ENCODE assay signal across 13 cellular contexts in the genomic region with DNA sequence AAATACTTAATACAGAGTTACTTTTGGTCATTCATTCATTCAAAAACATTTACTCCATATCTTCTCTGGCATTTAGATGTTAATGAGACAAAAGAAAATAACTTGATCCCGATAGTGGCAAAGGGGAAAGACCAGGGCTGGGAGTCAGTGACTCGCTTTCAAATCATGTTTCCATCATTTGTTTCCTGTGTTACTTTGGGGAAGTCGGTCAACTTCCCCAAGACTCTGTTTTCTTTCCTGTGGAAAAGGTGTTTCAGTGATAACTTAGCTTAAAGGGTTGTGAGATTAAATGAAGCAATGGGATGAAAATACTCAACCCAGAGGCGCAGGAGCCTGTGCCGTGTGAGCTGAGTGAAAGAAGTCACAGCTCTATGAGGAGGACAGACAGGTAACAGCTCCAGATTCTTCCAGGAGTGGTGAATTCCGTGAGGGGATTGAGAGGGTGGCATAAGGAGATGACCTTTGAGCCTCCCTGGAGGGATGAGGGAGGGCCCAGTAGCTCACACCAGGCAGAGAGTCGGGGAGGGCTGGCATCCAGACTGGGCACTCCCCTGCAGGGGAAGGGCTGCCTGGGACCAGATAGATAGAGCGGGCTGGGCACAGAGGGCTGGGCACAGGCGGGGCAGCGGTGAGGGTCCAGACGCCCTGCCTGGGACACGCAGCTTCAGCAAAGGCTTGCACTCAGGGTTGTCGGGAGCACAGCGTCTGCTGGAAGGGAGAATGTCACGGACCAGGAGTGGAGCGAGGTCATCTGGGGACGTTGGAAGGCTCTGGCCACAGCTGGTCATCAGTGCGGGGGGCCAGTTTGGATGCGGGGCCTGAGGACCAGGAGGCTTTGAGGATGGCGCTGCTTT.
DNase-seq lines count a peak whose midpoint lies in the region; ATAC-seq lines count a peak whose summit lies in the region.
"Had no signal": no experiment of that assay in that cellular context is flagged by ENCODE, and none has a peak within 500 bp of the region (broad histone marks: within the 10 kb centered on the region; RNA-seq: fewer than 3 reads in every experiment).

No MANE protein-coding gene starts in this region.

- H3K4me3 ChIP-seq in rectal smooth muscle tissue (ENCODE audit: low read length) = no peak overlapping the region
- H3K4me3 ChIP-seq: MG63 had no signal

- peaks cover 12% of the 10 kb centered on the region for H3K36me3 Mint-ChIP-seq in activated CD4-positive, alpha-beta memory T cell treated with anti-CD3 and anti-CD28 coated beads for 36 hours
- peaks cover 7% of the 10 kb centered on the region for H3K36me3 Mint-ChIP-seq in activated CD4-positive, alpha-beta memory T cell treated with anti-CD3 and anti-CD28 coated beads, Interleukin-2, amount 10 ng/mL, durations not matched to agents 7 days and 5 days (ENCODE audit: low read depth)
- peaks cover 40% of the 10 kb centered on the region for H3K36me3 Mint-ChIP-seq in T-cell
- no peaks in the 10 kb centered on the region for H3K36me3 Mint-ChIP-seq in activated T-helper 2 cell treated with anti-CD3 and anti-CD28 coated beads, Interferon-gamma antibody, Interleukin-2, Interleukin-4, amounts not matched to agents 10 μg/mL and 5 μg/mL and 100 μg/mL, durations not matched to agents 14 hours and 24 hours and 36 hours (ENCODE audit: low read depth)

- DNase-seq in activated CD4-positive, alpha-beta memory T cell treated with anti-CD3 and anti-CD28 coated beads for 36 hours = no peak
- no peak for DNase-seq in activated CD4-positive, alpha-beta memory T cell treated with anti-CD3 and anti-CD28 coated beads, Interleukin-2, amount 10 ng/mL, durations not matched to agents 7 days and 5 days
- DNase-seq in T-cell (no peak), left cardiac atrium (no peak), hypothalamus (lab: John Stamatoyannopoulos, UW) (no peak)
- DNase-seq in activated T-helper 2 cell treated with anti-CD3 and anti-CD28 coated beads, Interferon-gamma antibody, Interleukin-2, Interleukin-4, amounts not matched to agents 10 μg/mL and 5 μg/mL and 100 μg/mL, durations not matched to agents 14 hours and 24 hours and 36 hours (ENCODE audit: low spot score) = no peak
- DNase-seq: activated gamma-delta T cell treated with Interleukin-2 at 50 U/mL for 16 hours, DMS 273 treated with DMSO at 0.1 percent for 48 hours, MG63, nephron progenitor cell, SK-N-SH had no signal

- ATAC-seq in T-cell (replicated peaks in 1 of 4) (no peak), left cardiac atrium (peak; percentile 16 to 21), HG02642 (IDR thresholded peaks at IDR 0.05; ENCODE audit: poor library complexity, unreplicated experiment) (no peak)

- no peaks in the 10 kb centered on the region for H3K27me3 Mint-ChIP-seq in activated CD4-positive, alpha-beta memory T cell treated with anti-CD3 and anti-CD28 coated beads for 36 hours
- no peaks in the 10 kb centered on the region for H3K27me3 Mint-ChIP-seq in activated CD4-positive, alpha-beta memory T cell treated with anti-CD3 and anti-CD28 coated beads, Interleukin-2, amount 10 ng/mL, durations not matched to agents 7 days and 5 days
- no peaks in the 10 kb centered on the region for H3K27me3 Mint-ChIP-seq in T-cell
- H3K27me3 Mint-ChIP-seq in activated T-helper 2 cell treated with anti-CD3 and anti-CD28 coated beads, Interferon-gamma antibody, Interleukin-2, Interleukin-4, amounts not matched to agents 10 μg/mL and 5 μg/mL and 100 μg/mL, durations not matched to agents 14 hours and 24 hours and 36 hours (ENCODE audit: low read depth) = no peaks in the 10 kb centered on the region

- POLR2A ChIA-PET in activated CD4-positive, alpha-beta memory T cell treated with anti-CD3 and anti-CD28 coated beads for 36 hours (lab: Charles Lee) = no interaction called here
- POLR2A ChIA-PET in activated CD4-positive, alpha-beta memory T cell treated with anti-CD3 and anti-CD28 coated beads, Interleukin-2, amount 10 ng/mL, durations not matched to agents 7 days and 5 days (lab: Charles Lee) = interaction anchor here (0.6 kb wide), 1 partner anchor 70 kb away, joined by 3 read pairs; the partner anchor contains the start of gene TSHZ1
- POLR2A ChIA-PET in T-cell (lab: Charles Lee) = no interaction called here

- CTCF ChIA-PET in activated CD4-positive, alpha-beta memory T cell treated with anti-CD3 and anti-CD28 coated beads for 36 hours (lab: Charles Lee) = no interaction called here
- CTCF ChIA-PET in activated CD4-positive, alpha-beta memory T cell treated with anti-CD3 and anti-CD28 coated beads, Interleukin-2, amount 10 ng/mL, durations not matched to agents 7 days and 5 days (lab: Charles Lee) = no interaction called here
- CTCF ChIA-PET in T-cell (lab: Charles Lee) = no interaction called here

- no peaks in the 10 kb centered on the region for H3K4me1 ChIP-seq in rectal smooth muscle tissue (ENCODE audit: control insufficient read depth, insufficient read depth, low read length)

- peaks cover 24% of the 10 kb centered on the region for H3K4me1 Mint-ChIP-seq in activated CD4-positive, alpha-beta memory T cell treated with anti-CD3 and anti-CD28 coated beads for 36 hours (ENCODE audit: low read depth)
- peaks cover 7% of the 10 kb centered on the region for H3K4me1 Mint-ChIP-seq in activated CD4-positive, alpha-beta memory T cell treated with anti-CD3 and anti-CD28 coated beads, Interleukin-2, amount 10 ng/mL, durations not matched to agents 7 days and 5 days
- peaks cover 40 to 65% (median 50%) of the 10 kb centered on the region in 3 donors for H3K4me1 Mint-ChIP-seq in T-cell
- peaks cover 8% of the 10 kb centered on the region for H3K4me1 Mint-ChIP-seq in activated T-helper 2 cell treated with anti-CD3 and anti-CD28 coated beads, Interferon-gamma antibody, Interleukin-2, Interleukin-4, amounts not matched to agents 10 μg/mL and 5 μg/mL and 100 μg/mL, durations not matched to agents 14 hours and 24 hours and 36 hours (ENCODE audit: low read depth)

- peak overlapping the region; percentile 28 for H3K27ac ChIP-seq in rectal smooth muscle tissue (ENCODE audit: low read depth, low read length)

- H3K27ac Mint-ChIP-seq in activated CD4-positive, alpha-beta memory T cell treated with anti-CD3 and anti-CD28 coated beads for 36 hours = peak overlapping the region; percentile 35
- H3K27ac Mint-ChIP-seq in activated CD4-positive, alpha-beta memory T cell treated with anti-CD3 and anti-CD28 coated beads, Interleukin-2, amount 10 ng/mL, durations not matched to agents 7 days and 5 days = no peak overlapping the region
- H3K27ac Mint-ChIP-seq in T-cell = peak overlapping the region; percentile 3 to 52
- H3K27ac Mint-ChIP-seq in activated T-helper 2 cell treated with anti-CD3 and anti-CD28 coated beads, Interferon-gamma antibody, Interleukin-2, Interleukin-4, amounts not matched to agents 10 μg/mL and 5 μg/mL and 100 μg/mL, durations not matched to agents 14 hours and 24 hours and 36 hours = no peak overlapping the region

- H3K9me3 Mint-ChIP-seq in activated CD4-positive, alpha-beta memory T cell treated with anti-CD3 and anti-CD28 coated beads for 36 hours = no peaks in the 10 kb centered on the region
- no peaks in the 10 kb centered on the region for H3K9me3 Mint-ChIP-seq in activated CD4-positive, alpha-beta memory T cell treated with anti-CD3 and anti-CD28 coated beads, Interleukin-2, amount 10 ng/mL, durations not matched to agents 7 days and 5 days
- no peaks in the 10 kb centered on the region for H3K9me3 Mint-ChIP-seq in T-cell
- no peaks in the 10 kb centered on the region for H3K9me3 Mint-ChIP-seq in activated T-helper 2 cell treated with anti-CD3 and anti-CD28 coated beads, Interferon-gamma antibody, Interleukin-2, Interleukin-4, amounts not matched to agents 10 μg/mL and 5 μg/mL and 100 μg/mL, durations not matched to agents 14 hours and 24 hours and 36 hours

- no peak overlapping the region for H3K9ac ChIP-seq in rectal smooth muscle tissue (ENCODE audit: low read length)
- H3K9ac ChIP-seq: SK-N-SH had no signal

- intact Hi-C loops in activated CD4-positive, alpha-beta memory T cell treated with anti-CD3 and anti-CD28 coated beads for 36 hours (cut with micrococcal nuclease) = no loop called here
- intact Hi-C loops in left cardiac atrium (cut with DNase I) = no loop called here
- intact Hi-C loops in activated T-helper 2 cell treated with anti-CD3 and anti-CD28 coated beads, Interferon-gamma antibody, Interleukin-2, Interleukin-4, amounts not matched to agents 10 μg/mL and 5 μg/mL and 100 μg/mL, durations not matched to agents 14 hours and 24 hours and 36 hours (cut with micrococcal nuclease) = no loop called here

- H3K36me3 ChIP-seq in rectal smooth muscle tissue (ENCODE audit: control insufficient read depth, insufficient read depth, low read length) = no peaks in the 10 kb centered on the region
- H3K36me3 ChIP-seq: MG63 had no signal

- no peak overlapping the region for H3K4me3 Mint-ChIP-seq in activated CD4-positive, alpha-beta memory T cell treated with anti-CD3 and anti-CD28 coated beads for 36 hours
- no peak overlapping the region for H3K4me3 Mint-ChIP-seq in activated CD4-positive, alpha-beta memory T cell treated with anti-CD3 and anti-CD28 coated beads, Interleukin-2, amount 10 ng/mL, durations not matched to agents 7 days and 5 days
- no peak overlapping the region for H3K4me3 Mint-ChIP-seq in T-cell
- no peak overlapping the region for H3K4me3 Mint-ChIP-seq in activated T-helper 2 cell treated with anti-CD3 and anti-CD28 coated beads, Interferon-gamma antibody, Interleukin-2, Interleukin-4, amounts not matched to agents 10 μg/mL and 5 μg/mL and 100 μg/mL, durations not matched to agents 14 hours and 24 hours and 36 hours (ENCODE audit: low read depth)
- H3K4me3 Mint-ChIP-seq: nephron progenitor cell had no signal

- H3K27me3 ChIP-seq in rectal smooth muscle tissue (ENCODE audit: control insufficient read depth, insufficient read depth, low read length) = no peaks in the 10 kb centered on the region
- H3K27me3 ChIP-seq: MG63 had no signal

Comparison
In these comparisons a context has a peak if more than half of its experiments do, and no peak if none do; other contexts are left out.
1. H3K27ac Mint-ChIP-seq: peak in activated CD4-positive, alpha-beta memory T cell treated with anti-CD3 and anti-CD28 coated beads for 36 hours (single experiment) and T-cell (2 of 2); none in activated CD4-positive, alpha-beta memory T cell treated with anti-CD3 and anti-CD28 coated beads, Interleukin-2, amount 10 ng/mL, durations not matched to agents 7 days and 5 days (single experiment) and activated T-helper 2 cell treated with anti-CD3 and anti-CD28 coated beads, Interferon-gamma antibody, Interleukin-2, Interleukin-4, amounts not matched to agents 10 μg/mL and 5 μg/mL and 100 μg/mL, durations not matched to agents 14 hours and 24 hours and 36 hours (single experiment).
2. ATAC-seq: peak in left cardiac atrium (2 of 2); none in T-cell (0 of 4) and HG02642 (single experiment).